1 cellular context compared by ENCODE assay signal in the genomic region with DNA sequence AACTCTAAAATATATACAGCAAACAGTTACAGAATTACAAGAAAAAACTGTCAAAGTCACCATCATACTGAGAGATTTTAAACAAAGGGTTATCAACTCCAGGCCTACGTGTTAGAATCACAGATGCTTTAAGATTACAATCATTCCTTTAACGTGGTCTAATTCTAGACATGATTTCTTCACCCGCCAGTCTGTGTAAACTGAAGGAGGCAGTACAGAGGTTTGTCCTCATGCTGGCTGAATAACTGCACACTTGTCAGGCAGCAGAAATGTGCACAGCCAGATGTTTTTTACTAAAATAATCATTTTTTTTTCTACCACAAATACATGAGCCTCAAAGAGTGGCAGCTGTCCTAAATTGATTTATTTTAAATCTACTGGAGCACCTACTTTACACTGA.
A peak's percentile ranks its signal among the peaks of the same experiment; 100 is the strongest.
TF ChIP-seq lines count a peak whose summit lies in the region.

No MANE protein-coding gene starts in this region.

TF ChIP-seq in HepG2, 621 proteins besides CTCF, POLR2A, EP300 and RAD21:
- TF ChIP-seq, protein P1, sequence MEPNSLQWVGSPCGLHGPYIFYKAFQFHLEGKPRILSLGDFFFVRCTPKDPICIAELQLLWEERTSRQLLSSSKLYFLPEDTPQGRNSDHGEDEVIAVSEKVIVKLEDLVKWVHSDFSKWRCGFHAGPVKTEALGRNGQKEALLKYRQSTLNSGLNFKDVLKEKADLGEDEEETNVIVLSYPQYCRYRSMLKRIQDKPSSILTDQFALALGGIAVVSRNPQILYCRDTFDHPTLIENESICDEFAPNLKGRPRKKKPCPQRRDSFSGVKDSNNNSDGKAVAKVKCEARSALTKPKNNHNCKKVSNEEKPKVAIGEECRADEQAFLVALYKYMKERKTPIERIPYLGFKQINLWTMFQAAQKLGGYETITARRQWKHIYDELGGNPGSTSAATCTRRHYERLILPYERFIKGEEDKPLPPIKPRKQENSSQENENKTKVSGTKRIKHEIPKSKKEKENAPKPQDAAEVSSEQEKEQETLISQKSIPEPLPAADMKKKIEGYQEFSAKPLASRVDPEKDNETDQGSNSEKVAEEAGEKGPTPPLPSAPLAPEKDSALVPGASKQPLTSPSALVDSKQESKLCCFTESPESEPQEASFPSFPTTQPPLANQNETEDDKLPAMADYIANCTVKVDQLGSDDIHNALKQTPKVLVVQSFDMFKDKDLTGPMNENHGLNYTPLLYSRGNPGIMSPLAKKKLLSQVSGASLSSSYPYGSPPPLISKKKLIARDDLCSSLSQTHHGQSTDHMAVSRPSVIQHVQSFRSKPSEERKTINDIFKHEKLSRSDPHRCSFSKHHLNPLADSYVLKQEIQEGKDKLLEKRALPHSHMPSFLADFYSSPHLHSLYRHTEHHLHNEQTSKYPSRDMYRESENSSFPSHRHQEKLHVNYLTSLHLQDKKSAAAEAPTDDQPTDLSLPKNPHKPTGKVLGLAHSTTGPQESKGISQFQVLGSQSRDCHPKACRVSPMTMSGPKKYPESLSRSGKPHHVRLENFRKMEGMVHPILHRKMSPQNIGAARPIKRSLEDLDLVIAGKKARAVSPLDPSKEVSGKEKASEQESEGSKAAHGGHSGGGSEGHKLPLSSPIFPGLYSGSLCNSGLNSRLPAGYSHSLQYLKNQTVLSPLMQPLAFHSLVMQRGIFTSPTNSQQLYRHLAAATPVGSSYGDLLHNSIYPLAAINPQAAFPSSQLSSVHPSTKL (CRISPR knock-in tag; IDR thresholded peaks at IDR 0.05), result no peak
- TF ChIP-seq CCDC6 (CRISPR knock-in tag; IDR thresholded peaks at IDR 0.05), result no peak
- TF ChIP-seq BRD4 (CRISPR knock-in tag; IDR thresholded peaks at IDR 0.05), result no peak
- TF ChIP-seq, protein P2, sequence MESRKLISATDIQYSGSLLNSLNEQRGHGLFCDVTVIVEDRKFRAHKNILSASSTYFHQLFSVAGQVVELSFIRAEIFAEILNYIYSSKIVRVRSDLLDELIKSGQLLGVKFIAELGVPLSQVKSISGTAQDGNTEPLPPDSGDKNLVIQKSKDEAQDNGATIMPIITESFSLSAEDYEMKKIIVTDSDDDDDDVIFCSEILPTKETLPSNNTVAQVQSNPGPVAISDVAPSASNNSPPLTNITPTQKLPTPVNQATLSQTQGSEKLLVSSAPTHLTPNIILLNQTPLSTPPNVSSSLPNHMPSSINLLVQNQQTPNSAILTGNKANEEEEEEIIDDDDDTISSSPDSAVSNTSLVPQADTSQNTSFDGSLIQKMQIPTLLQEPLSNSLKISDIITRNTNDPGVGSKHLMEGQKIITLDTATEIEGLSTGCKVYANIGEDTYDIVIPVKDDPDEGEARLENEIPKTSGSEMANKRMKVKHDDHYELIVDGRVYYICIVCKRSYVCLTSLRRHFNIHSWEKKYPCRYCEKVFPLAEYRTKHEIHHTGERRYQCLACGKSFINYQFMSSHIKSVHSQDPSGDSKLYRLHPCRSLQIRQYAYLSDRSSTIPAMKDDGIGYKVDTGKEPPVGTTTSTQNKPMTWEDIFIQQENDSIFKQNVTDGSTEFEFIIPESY (CRISPR knock-in tag; IDR thresholded peaks at IDR 0.05), result peak; percentile 82
